ENCODE assay signal across 17 cellular contexts in the genomic region with DNA sequence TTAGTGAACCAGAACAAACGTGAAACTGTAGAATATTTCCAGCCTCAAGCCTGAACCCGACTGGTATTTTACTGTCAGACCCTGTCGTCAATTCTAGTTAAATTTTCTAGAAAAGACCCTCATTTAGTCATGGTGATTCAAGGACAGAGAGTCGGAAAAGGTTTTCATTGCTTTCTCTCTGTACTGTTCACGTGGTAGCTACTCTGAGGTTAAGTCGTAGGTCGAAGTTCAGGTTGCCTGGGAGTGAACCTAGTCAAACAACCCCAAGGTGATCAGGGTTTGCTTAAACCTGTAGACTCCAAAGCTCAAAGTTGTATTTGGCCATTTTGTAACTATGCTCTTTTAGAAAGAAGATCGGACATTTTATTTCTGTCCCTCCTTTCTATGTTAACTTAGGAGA.
"Had no signal": no experiment of that assay in that cellular context is flagged by ENCODE, and none has a peak within 500 bp of the region (broad histone marks: within the 10 kb centered on the region; RNA-seq: fewer than 3 reads in every experiment).

No MANE protein-coding gene starts in this region.

- H3K9me3 ChIP-seq: esophagus muscularis mucosa, gastrocnemius medialis, left lung, right atrium auricular region, stomach had no signal

- FAIRE-seq: islet of Langerhans, small intestine had no signal

- ATAC-seq: effector memory CD8-positive, alpha-beta T cell; gastrocnemius medialis; natural killer cell had no signal

- H3K4me3 ChIP-seq: esophagus muscularis mucosa, gastrocnemius medialis, heart right ventricle, left lung, right atrium auricular region, stomach had no signal

- H3K36me3 ChIP-seq: esophagus muscularis mucosa, gastrocnemius medialis, heart right ventricle, left lung, right atrium auricular region, stomach had no signal

- H3K27me3 ChIP-seq: esophagus muscularis mucosa, gastrocnemius medialis, heart right ventricle, left lung, right atrium auricular region, stomach had no signal

- DNase-seq: effector memory CD8-positive, alpha-beta T cell; gastrocnemius medialis; heart right ventricle; hypothalamus; left lung; natural killer cell; posterior cingulate gyrus; small intestine; stimulated activated CD4-positive, alpha-beta T cell treated with anti-CD3 and anti-CD28 coated beads, Interleukin-12 subunit alpha, Interleukin-12 subunit beta, amount 100 ng/mL, for 4 hours; stimulated activated naive CD4-positive, alpha-beta T cell; stomach; substantia nigra; trophoblast cell had no signal

- H3K27ac ChIP-seq: epithelial cell of prostate, esophagus muscularis mucosa, gastrocnemius medialis, left lung, right atrium auricular region, stomach had no signal
